Comparison of ENCODE assay signal across 1 cellular context in the genomic region with DNA sequence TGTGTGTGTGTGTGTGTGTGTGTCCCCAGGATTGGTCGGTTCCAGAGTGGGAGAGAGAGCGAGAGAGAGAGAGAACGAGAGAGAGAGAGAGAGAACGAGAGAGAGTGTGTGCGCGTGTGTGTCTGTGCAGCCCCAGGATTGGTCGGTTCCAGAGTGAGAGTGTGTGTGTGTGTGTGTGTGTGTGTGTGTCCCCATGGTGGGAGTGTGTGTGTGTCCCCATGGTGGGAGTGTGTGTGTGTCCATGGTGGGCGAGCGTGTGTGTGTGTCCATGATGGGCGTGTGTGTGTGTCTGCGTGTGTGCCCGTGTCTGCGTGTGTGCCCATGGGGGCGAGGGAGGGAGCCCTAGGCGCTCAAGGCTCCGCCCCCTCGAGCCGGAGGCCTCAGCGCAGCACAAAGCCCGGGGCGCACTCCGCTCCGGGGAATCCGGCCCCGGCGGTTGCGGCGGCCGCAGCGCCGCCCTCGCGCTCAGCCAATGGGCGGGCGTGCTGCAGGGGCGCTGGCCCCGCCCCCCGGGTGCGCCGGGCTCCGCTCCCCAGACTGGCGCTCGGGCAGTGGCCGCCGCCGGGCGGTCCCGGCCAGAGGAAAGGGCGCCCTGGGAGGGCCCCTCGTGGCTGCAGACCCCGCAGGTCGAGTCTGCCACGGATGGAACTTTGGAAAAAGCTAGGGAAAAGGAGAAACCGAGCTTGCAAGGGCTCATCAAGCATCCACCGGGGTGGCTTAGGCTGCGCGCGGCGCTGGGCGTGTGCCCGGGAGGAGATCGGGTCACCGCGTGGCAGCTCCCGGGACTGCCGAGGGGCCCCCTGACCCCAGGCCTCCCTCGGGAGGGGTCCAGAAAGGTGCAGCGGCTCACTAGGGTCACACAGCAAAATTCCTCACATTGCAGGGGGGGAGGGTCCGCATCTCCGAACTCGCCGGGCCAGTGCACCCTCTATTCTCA.
TF ChIP-seq lines count a peak whose summit lies in the region.

No MANE protein-coding gene starts in this region.

TF ChIP-seq in HepG2, 621 proteins besides CTCF, POLR2A, EP300 and RAD21 (continued from another document):
- TF ChIP-seq ZNF556 (CRISPR knock-in tag; IDR thresholded peaks at IDR 0.05; ENCODE audit: borderline replicate concordance), result peak; percentile 44; the same call in 1 of the 2 replicates
- no peak for TF ChIP-seq SSRP1 (CRISPR knock-in tag; IDR thresholded peaks at IDR 0.05)
- no peak for TF ChIP-seq NFRKB (IDR thresholded peaks at IDR 0.05)
- no peak for TF ChIP-seq NR2F2 (IDR thresholded peaks at IDR 0.05; ENCODE audit: borderline replicate concordance, low read depth)
- no peak for TF ChIP-seq ZNF709 (CRISPR knock-in tag; IDR thresholded peaks at IDR 0.05)
- no peak for TF ChIP-seq ISX (CRISPR knock-in tag; conservative IDR thresholded peaks at IDR 0.05)
- no peak for TF ChIP-seq ZNF251 (CRISPR knock-in tag; IDR thresholded peaks at IDR 0.05)
- no peak for TF ChIP-seq ZNF496 (CRISPR knock-in tag; IDR thresholded peaks at IDR 0.05; ENCODE audit: insufficient replicate concordance)
- no peak for TF ChIP-seq ARHGAP35 (CRISPR knock-in tag; IDR thresholded peaks at IDR 0.05; ENCODE audit: borderline replicate concordance)
- no peak for TF ChIP-seq MZF1 (CRISPR knock-in tag; IDR thresholded peaks at IDR 0.05; ENCODE audit: borderline replicate concordance)
- TF ChIP-seq, protein P1, sequence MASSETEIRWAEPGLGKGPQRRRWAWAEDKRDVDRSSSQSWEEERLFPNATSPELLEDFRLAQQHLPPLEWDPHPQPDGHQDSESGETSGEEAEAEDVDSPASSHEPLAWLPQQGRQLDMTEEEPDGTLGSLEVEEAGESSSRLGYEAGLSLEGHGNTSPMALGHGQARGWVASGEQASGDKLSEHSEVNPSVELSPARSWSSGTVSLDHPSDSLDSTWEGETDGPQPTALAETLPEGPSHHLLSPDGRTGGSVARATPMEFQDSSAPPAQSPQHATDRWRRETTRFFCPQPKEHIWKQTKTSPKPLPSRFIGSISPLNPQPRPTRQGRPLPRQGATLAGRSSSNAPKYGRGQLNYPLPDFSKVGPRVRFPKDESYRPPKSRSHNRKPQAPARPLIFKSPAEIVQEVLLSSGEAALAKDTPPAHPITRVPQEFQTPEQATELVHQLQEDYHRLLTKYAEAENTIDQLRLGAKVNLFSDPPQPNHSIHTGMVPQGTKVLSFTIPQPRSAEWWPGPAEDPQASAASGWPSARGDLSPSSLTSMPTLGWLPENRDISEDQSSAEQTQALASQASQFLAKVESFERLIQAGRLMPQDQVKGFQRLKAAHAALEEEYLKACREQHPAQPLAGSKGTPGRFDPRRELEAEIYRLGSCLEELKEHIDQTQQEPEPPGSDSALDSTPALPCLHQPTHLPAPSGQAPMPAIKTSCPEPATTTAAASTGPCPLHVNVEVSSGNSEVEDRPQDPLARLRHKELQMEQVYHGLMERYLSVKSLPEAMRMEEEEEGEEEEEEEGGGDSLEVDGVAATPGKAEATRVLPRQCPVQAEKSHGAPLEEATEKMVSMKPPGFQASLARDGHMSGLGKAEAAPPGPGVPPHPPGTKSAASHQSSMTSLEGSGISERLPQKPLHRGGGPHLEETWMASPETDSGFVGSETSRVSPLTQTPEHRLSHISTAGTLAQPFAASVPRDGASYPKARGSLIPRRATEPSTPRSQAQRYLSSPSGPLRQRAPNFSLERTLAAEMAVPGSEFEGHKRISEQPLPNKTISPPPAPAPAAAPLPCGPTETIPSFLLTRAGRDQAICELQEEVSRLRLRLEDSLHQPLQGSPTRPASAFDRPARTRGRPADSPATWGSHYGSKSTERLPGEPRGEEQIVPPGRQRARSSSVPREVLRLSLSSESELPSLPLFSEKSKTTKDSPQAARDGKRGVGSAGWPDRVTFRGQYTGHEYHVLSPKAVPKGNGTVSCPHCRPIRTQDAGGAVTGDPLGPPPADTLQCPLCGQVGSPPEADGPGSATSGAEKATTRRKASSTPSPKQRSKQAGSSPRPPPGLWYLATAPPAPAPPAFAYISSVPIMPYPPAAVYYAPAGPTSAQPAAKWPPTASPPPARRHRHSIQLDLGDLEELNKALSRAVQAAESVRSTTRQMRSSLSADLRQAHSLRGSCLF (CRISPR knock-in tag; IDR thresholded peaks at IDR 0.05; ENCODE audit: borderline replicate concordance), result 0 out of 2 replicates have a peak, but pooled peaks have one; percentile 47
- TF ChIP-seq EEA1 (CRISPR knock-in tag; IDR thresholded peaks at IDR 0.05; ENCODE audit: borderline replicate concordance), result no peak
- no peak for TF ChIP-seq MBD4 (IDR thresholded peaks at IDR 0.05; ENCODE audit: borderline replicate concordance, low read length)
- peak; percentile 62; the same call in 1 of the 2 replicates for TF ChIP-seq PBX3 (CRISPR knock-in tag; IDR thresholded peaks at IDR 0.05; ENCODE audit: borderline replicate concordance)
- TF ChIP-seq CC2D1A (CRISPR knock-in tag; IDR thresholded peaks at IDR 0.05), result no peak
- TF ChIP-seq ZNF275 (CRISPR knock-in tag; IDR thresholded peaks at IDR 0.05; ENCODE audit: borderline replicate concordance), result peak; percentile 6; the same call in 1 of the 2 replicates
- no peak for TF ChIP-seq EHMT2 (IDR thresholded peaks at IDR 0.05; ENCODE audit: borderline replicate concordance, low read depth, low read length)
- no peak for TF ChIP-seq NFE2 (CRISPR knock-in tag; IDR thresholded peaks at IDR 0.05)
- TF ChIP-seq, protein P2, sequence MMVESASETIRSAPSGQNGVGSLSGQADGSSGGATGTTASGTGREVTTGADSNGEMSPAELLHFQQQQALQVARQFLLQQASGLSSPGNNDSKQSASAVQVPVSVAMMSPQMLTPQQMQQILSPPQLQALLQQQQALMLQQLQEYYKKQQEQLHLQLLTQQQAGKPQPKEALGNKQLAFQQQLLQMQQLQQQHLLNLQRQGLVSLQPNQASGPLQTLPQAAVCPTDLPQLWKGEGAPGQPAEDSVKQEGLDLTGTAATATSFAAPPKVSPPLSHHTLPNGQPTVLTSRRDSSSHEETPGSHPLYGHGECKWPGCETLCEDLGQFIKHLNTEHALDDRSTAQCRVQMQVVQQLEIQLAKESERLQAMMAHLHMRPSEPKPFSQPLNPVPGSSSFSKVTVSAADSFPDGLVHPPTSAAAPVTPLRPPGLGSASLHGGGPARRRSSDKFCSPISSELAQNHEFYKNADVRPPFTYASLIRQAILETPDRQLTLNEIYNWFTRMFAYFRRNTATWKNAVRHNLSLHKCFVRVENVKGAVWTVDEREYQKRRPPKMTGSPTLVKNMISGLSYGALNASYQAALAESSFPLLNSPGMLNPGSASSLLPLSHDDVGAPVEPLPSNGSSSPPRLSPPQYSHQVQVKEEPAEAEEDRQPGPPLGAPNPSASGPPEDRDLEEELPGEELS (CRISPR knock-in tag; IDR thresholded peaks at IDR 0.05), result peak; percentile 19
- TF ChIP-seq HNRNPK (IDR thresholded peaks at IDR 0.05; ENCODE audit: low read depth, low read length, poor library complexity, severe bottlenecking), result no peak
- TF ChIP-seq, protein P3, sequence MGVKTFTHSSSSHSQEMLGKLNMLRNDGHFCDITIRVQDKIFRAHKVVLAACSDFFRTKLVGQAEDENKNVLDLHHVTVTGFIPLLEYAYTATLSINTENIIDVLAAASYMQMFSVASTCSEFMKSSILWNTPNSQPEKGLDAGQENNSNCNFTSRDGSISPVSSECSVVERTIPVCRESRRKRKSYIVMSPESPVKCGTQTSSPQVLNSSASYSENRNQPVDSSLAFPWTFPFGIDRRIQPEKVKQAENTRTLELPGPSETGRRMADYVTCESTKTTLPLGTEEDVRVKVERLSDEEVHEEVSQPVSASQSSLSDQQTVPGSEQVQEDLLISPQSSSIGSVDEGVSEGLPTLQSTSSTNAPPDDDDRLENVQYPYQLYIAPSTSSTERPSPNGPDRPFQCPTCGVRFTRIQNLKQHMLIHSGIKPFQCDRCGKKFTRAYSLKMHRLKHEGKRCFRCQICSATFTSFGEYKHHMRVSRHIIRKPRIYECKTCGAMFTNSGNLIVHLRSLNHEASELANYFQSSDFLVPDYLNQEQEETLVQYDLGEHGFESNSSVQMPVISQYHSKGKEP (CRISPR knock-in tag; IDR thresholded peaks at IDR 0.05), result no peak
- no peak for TF ChIP-seq JUNB (CRISPR knock-in tag; IDR thresholded peaks at IDR 0.05; ENCODE audit: borderline replicate concordance)
- TF ChIP-seq PRPF4 (IDR thresholded peaks at IDR 0.05; ENCODE audit: low read depth, low read length, poor library complexity, severe bottlenecking), result no peak
- TF ChIP-seq ZNF24 (IDR thresholded peaks at IDR 0.05), result no peak
- no peak for TF ChIP-seq PHF5A (CRISPR knock-in tag; IDR thresholded peaks at IDR 0.05; ENCODE audit: low read depth, unreplicated experiment)
- TF ChIP-seq ZNF335 (CRISPR knock-in tag; IDR thresholded peaks at IDR 0.05), result no peak
- no peak for TF ChIP-seq ZNF777 (CRISPR knock-in tag; IDR thresholded peaks at IDR 0.05)
- no peak for TF ChIP-seq JARID2 (CRISPR knock-in tag; IDR thresholded peaks at IDR 0.05; ENCODE audit: insufficient replicate concordance)
- no peak for TF ChIP-seq PLRG1 (conservative IDR thresholded peaks at IDR 0.05)
- TF ChIP-seq ZBTB38 (CRISPR knock-in tag; IDR thresholded peaks at IDR 0.05), result no peak
- no peak for TF ChIP-seq ELF4 (CRISPR knock-in tag; IDR thresholded peaks at IDR 0.05; ENCODE audit: borderline replicate concordance)
- TF ChIP-seq ZBTB1 (CRISPR knock-in tag; IDR thresholded peaks at IDR 0.05; ENCODE audit: borderline replicate concordance), result no peak
- no peak for TF ChIP-seq RFX3 (CRISPR knock-in tag; IDR thresholded peaks at IDR 0.05)
- TF ChIP-seq CEBPB (IDR thresholded peaks at IDR 0.05; ENCODE audit: borderline replicate concordance, low read depth, low read length), result no peak
- TF ChIP-seq DRAP1 (CRISPR knock-in tag; IDR thresholded peaks at IDR 0.05), result no peak
- TF ChIP-seq, protein P4, sequence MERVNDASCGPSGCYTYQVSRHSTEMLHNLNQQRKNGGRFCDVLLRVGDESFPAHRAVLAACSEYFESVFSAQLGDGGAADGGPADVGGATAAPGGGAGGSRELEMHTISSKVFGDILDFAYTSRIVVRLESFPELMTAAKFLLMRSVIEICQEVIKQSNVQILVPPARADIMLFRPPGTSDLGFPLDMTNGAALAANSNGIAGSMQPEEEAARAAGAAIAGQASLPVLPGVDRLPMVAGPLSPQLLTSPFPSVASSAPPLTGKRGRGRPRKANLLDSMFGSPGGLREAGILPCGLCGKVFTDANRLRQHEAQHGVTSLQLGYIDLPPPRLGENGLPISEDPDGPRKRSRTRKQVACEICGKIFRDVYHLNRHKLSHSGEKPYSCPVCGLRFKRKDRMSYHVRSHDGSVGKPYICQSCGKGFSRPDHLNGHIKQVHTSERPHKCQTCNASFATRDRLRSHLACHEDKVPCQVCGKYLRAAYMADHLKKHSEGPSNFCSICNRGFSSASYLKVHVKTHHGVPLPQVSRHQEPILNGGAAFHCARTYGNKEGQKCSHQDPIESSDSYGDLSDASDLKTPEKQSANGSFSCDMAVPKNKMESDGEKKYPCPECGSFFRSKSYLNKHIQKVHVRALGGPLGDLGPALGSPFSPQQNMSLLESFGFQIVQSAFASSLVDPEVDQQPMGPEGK (CRISPR knock-in tag; IDR thresholded peaks at IDR 0.05), result no peak; the same call in 1 of the 2 replicates
- TF ChIP-seq RELA (CRISPR knock-in tag; IDR thresholded peaks at IDR 0.05), result no peak
- no peak for TF ChIP-seq ZNF234 (CRISPR knock-in tag; conservative IDR thresholded peaks at IDR 0.05)
- TF ChIP-seq BRD4 (CRISPR knock-in tag; IDR thresholded peaks at IDR 0.05), result peak; percentile 64; the same call in 1 of the 2 replicates
- TF ChIP-seq ZNF619 (CRISPR knock-in tag; IDR thresholded peaks at IDR 0.05), result no peak
- TF ChIP-seq RBAK (CRISPR knock-in tag; IDR thresholded peaks at IDR 0.05), result no peak
- TF ChIP-seq SMAD3 (CRISPR knock-in tag; IDR thresholded peaks at IDR 0.05), result 0 out of 2 replicates have a peak, but pooled peaks have one; percentile 60
- peak; percentile 81 for TF ChIP-seq YEATS4 (CRISPR knock-in tag; IDR thresholded peaks at IDR 0.05; ENCODE audit: borderline replicate concordance)
- TF ChIP-seq GTF3A (CRISPR knock-in tag; conservative IDR thresholded peaks at IDR 0.05), result 0 out of 2 replicates have a peak, but pooled peaks have one; percentile 13
- TF ChIP-seq ZNF350 (CRISPR knock-in tag; IDR thresholded peaks at IDR 0.05; ENCODE audit: borderline replicate concordance, low read depth), result no peak; the same call in 1 of the 2 replicates
- no peak for TF ChIP-seq YEATS2 (CRISPR knock-in tag; IDR thresholded peaks at IDR 0.05; ENCODE audit: borderline replicate concordance)
- TF ChIP-seq YY1 (IDR thresholded peaks at IDR 0.05; ENCODE audit: insufficient read depth, insufficient replicate concordance, low read depth, low read length), result peak; percentile 79
- no peak; the same call in 1 of the 2 replicates for TF ChIP-seq NCOA2 (CRISPR knock-in tag; IDR thresholded peaks at IDR 0.05)
- TF ChIP-seq ZNF749 (CRISPR knock-in tag; IDR thresholded peaks at IDR 0.05; ENCODE audit: borderline replicate concordance), result no peak
